ENCODE assay signal across 18 cellular contexts in genomic region chr16:49588729-49589384, GRCh38.
DNase-seq lines count a peak whose midpoint lies in the region; ATAC-seq lines count a peak whose summit lies in the region.
"Had no signal": no experiment of that assay in that cellular context is flagged by ENCODE, and none has a peak within 500 bp of the region (broad histone marks: within the 10 kb centered on the region; RNA-seq: fewer than 3 reads in every experiment).

No MANE protein-coding gene starts in this region.

- H3K4me1 Mint-ChIP-seq in activated CD8-positive, alpha-beta memory T cell treated with anti-CD3 and anti-CD28 coated beads, Interleukin-2, amount 10 ng/mL, durations not matched to agents 7 days and 5 days = no peaks in the 10 kb centered on the region

- no peaks in the 10 kb centered on the region for H3K36me3 ChIP-seq in mesendoderm (ENCODE audit: control insufficient read depth, insufficient read depth, low read length)
- H3K36me3 ChIP-seq: heart left ventricle had no signal

- H3K23ac ChIP-seq in mesendoderm (ENCODE audit: low read length) = peak overlapping the region; percentile 57

- no peak overlapping the region for H3K27ac Mint-ChIP-seq in activated CD8-positive, alpha-beta memory T cell treated with anti-CD3 and anti-CD28 coated beads, Interleukin-2, amount 10 ng/mL, durations not matched to agents 7 days and 5 days
- H3K27ac Mint-ChIP-seq: T-helper 1 cell treated with Interleukin-12 subunit alpha and Interleukin-12 subunit beta and Interleukin-4 antibody, amounts not matched to agents 30 μg/mL and 1 μg/mL, for 36 hours had no signal

- H3K4me3 Mint-ChIP-seq in activated CD8-positive, alpha-beta memory T cell treated with anti-CD3 and anti-CD28 coated beads, Interleukin-2, amount 10 ng/mL, durations not matched to agents 7 days and 5 days = no peak overlapping the region
- H3K4me3 Mint-ChIP-seq: CD8-positive, alpha-beta memory T cell; T-helper 1 cell treated with Interleukin-12 subunit alpha and Interleukin-12 subunit beta and Interleukin-4 antibody, amounts not matched to agents 30 μg/mL and 1 μg/mL, for 36 hours had no signal

- peaks cover 3% of the 10 kb centered on the region for H3K4me1 ChIP-seq in mesendoderm (ENCODE audit: control insufficient read depth, low read depth, low read length)
- H3K4me1 ChIP-seq: heart left ventricle had no signal

- peaks cover 12% of the 10 kb centered on the region for H3K27me3 Mint-ChIP-seq in activated CD8-positive, alpha-beta memory T cell treated with anti-CD3 and anti-CD28 coated beads, Interleukin-2, amount 10 ng/mL, durations not matched to agents 7 days and 5 days

- no peak overlapping the region for H3K4ac ChIP-seq in mesendoderm (ENCODE audit: low read depth, low read length)

- no peak overlapping the region for H2BK15ac ChIP-seq in mesendoderm (replicated peaks; ENCODE audit: low read depth)

- peaks cover 1% of the 10 kb centered on the region for H3K79me1 ChIP-seq in mesendoderm (ENCODE audit: low read length)

- H3K4me3 ChIP-seq in mesendoderm (ENCODE audit: low read length) = no peak overlapping the region
- H3K4me3 ChIP-seq: heart left ventricle, smooth muscle cell had no signal

- no peaks in the 10 kb centered on the region for H3K79me2 ChIP-seq in mesendoderm (ENCODE audit: control insufficient read depth, insufficient read depth, low read length)

- no peak overlapping the region for H2AK5ac ChIP-seq in mesendoderm (ENCODE audit: low read length)

- H4K8ac ChIP-seq in mesendoderm (ENCODE audit: low read depth, low read length) = no peak overlapping the region

- H3K56ac ChIP-seq in mesendoderm (ENCODE audit: low read length) = no peak overlapping the region

- ATAC-seq in activated CD8-positive, alpha-beta memory T cell treated with anti-CD3 and anti-CD28 coated beads, Interleukin-2, amount 10 ng/mL, durations not matched to agents 7 days and 5 days = no peak
- ATAC-seq in HG02852 (IDR thresholded peaks at IDR 0.05; ENCODE audit: unreplicated experiment) (no peak), GM19023 (IDR thresholded peaks at IDR 0.05; ENCODE audit: unreplicated experiment) (no peak)
- ATAC-seq: left ventricle myocardium superior, Panc1 had no signal

- H3K18ac ChIP-seq in mesendoderm (ENCODE audit: low read length) = no peak overlapping the region

- no peak overlapping the region for H3K4me2 ChIP-seq in mesendoderm (ENCODE audit: low read length)
- H3K4me2 ChIP-seq: smooth muscle cell had no signal

- H3K9ac ChIP-seq in mesendoderm (ENCODE audit: low read length) = no peak overlapping the region

- no peak overlapping the region for H4K5ac ChIP-seq in mesendoderm (ENCODE audit: low read length)

- no peaks in the 10 kb centered on the region for H3K36me3 Mint-ChIP-seq in activated CD8-positive, alpha-beta memory T cell treated with anti-CD3 and anti-CD28 coated beads, Interleukin-2, amount 10 ng/mL, durations not matched to agents 7 days and 5 days
- H3K36me3 Mint-ChIP-seq: CD8-positive, alpha-beta memory T cell had no signal

- peak; percentile 26 for DNase-seq in activated CD8-positive, alpha-beta memory T cell treated with anti-CD3 and anti-CD28 coated beads for 24 hours
- DNase-seq in activated CD8-positive, alpha-beta memory T cell treated with anti-CD3 and anti-CD28 coated beads, Interleukin-2, amount 10 ng/mL, durations not matched to agents 7 days and 5 days = no peak
- peak; percentile 12 for DNase-seq in dermis blood vessel endothelial cell
- peak; percentile 65 for DNase-seq in mesendoderm
- no peak for DNase-seq in anterior cingulate cortex (lab: John Stamatoyannopoulos, UW)
- DNase-seq in substantia nigra (lab: John Stamatoyannopoulos, UW) = no peak
- DNase-seq: activated effector memory CD4-positive, alpha-beta T cell treated with Interleukin-2 at 50 U/mL for 16 hours; CD8-positive, alpha-beta memory T cell; GDM1; HCEC 1CT; left ventricle myocardium superior; NCI-H510A had no signal

- H3K9me3 Mint-ChIP-seq in activated CD8-positive, alpha-beta memory T cell treated with anti-CD3 and anti-CD28 coated beads, Interleukin-2, amount 10 ng/mL, durations not matched to agents 7 days and 5 days (ENCODE audit: low read depth) = no peaks in the 10 kb centered on the region
- H3K9me3 Mint-ChIP-seq: CD8-positive, alpha-beta memory T cell; T-helper 1 cell treated with Interleukin-12 subunit alpha and Interleukin-12 subunit beta and Interleukin-4 antibody, amounts not matched to agents 30 μg/mL and 1 μg/mL, for 36 hours had no signal

- no CpG with 5 or more reads among the region's 5 CpGs for WGBS in mesendoderm (ENCODE audit: extremely low coverage, insufficient coverage, low lambda C conversion rate)

- CTCF ChIA-PET in activated CD8-positive, alpha-beta memory T cell treated with anti-CD3 and anti-CD28 coated beads, Interleukin-2, amount 10 ng/mL, durations not matched to agents 7 days and 5 days (lab: Charles Lee) = interaction anchor here (1.3 kb wide), 1 partner anchor 147 kb away, joined by 3 read pairs; no protein-coding TSS in a partner anchor

- H3K27ac ChIP-seq in mesendoderm (ENCODE audit: low read depth, low read length) (no peak overlapping the region), substantia nigra (ENCODE audit: low read depth, low read length, poor library complexity, severe bottlenecking) (no peak overlapping the region)
- H3K27ac ChIP-seq: heart left ventricle had no signal

- H2BK120ac ChIP-seq in mesendoderm (ENCODE audit: low read depth, low read length) = no peak overlapping the region

- H3K27me3 ChIP-seq in mesendoderm (ENCODE audit: insufficient read depth, low read length, poor library complexity) = no peaks in the 10 kb centered on the region

- no peak overlapping the region for H2BK5ac ChIP-seq in mesendoderm (ENCODE audit: low read length)

Comparison
In these comparisons a context has a peak if more than half of its experiments do, and no peak if none do; other contexts are left out.
1. DNase-seq: peak in activated CD8-positive, alpha-beta memory T cell treated with anti-CD3 and anti-CD28 coated beads for 24 hours (single experiment), dermis blood vessel endothelial cell (single experiment) and mesendoderm (single experiment); none in activated CD8-positive, alpha-beta memory T cell treated with anti-CD3 and anti-CD28 coated beads, Interleukin-2, amount 10 ng/mL, durations not matched to agents 7 days and 5 days (single experiment), anterior cingulate cortex (0 of 58) and substantia nigra (0 of 49).